In the genomic region with DNA sequence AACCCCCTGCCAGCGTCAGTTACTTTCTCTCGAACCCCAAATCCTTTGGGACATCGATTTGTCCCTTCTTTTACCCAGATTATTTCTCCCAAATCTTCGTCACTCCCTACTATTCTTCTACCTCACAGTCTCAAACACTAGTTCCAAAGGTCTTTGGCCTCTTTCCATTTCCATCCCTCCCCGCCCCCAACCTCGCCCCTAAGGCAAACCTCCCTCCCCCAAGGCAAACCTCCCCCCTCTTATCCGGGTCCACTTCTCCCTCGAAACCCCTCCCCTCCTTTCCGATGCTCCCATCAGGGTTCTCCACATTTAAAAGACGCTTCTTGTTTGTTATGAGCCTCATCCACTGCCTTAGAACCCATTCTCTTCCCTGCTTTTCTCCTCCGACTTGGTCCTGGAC, we compare ENCODE assay signal across 8 cellular contexts. TPM values are rescaled to one million over a fixed set of nuclear protein-coding genes. Genes with fewer than 3 reads are reported as not detected.
DNase-seq lines count a peak whose midpoint lies in the region; ATAC-seq and TF ChIP-seq lines count a peak whose summit lies in the region.

No MANE protein-coding gene starts in this region.

- no peaks in the 10 kb centered on the region for H3F3A ChIP-seq in MM.1S (ENCODE audit: insufficient read depth, low read length)

- no peak overlapping the region for H3K27ac ChIP-seq in MM.1S (ENCODE audit: low read length)

- DNase-seq in AG10803 (ENCODE audit: low read depth) (no peak), MM.1S (no peak), dermis blood vessel endothelial cell (peak; percentile 11)
- DNase-seq in activated CD4-positive, alpha-beta T cell treated with anti-CD3 and anti-CD28 coated beads for 48 hours, result no peak

- no peak for TF ChIP-seq CTCF in AG10803 (conservative IDR thresholded peaks at IDR 0.05; ENCODE audit: low read length)
- TF ChIP-seq CTCF in MM.1S (IDR thresholded peaks at IDR 0.05; ENCODE audit: low read length), result no peak

- H3K4me1 ChIP-seq in MM.1S (ENCODE audit: low read length) (peaks cover 11% of the 10 kb centered on the region), mucosa of stomach (ENCODE audit: control insufficient read depth, insufficient read depth, low read length) (peaks cover 3% of the 10 kb centered on the region)

- H3K27me3 ChIP-seq in MM.1S (replicated peaks; ENCODE audit: insufficient read depth, low read length) (no peaks in the 10 kb centered on the region), mucosa of stomach (ENCODE audit: control insufficient read depth, insufficient read depth, low read length) (no peaks in the 10 kb centered on the region)

- H2AFZ ChIP-seq in MM.1S (ENCODE audit: low read length), result peak overlapping the region; percentile 98

- peak overlapping the region; percentile 81 for H3K4me2 ChIP-seq in MM.1S (ENCODE audit: low read depth, low read length)

- peak overlapping the region; percentile 99 for H3K4me3 ChIP-seq in AG10803 (ENCODE audit: low read length)
- peak overlapping the region; percentile 98 for H3K4me3 ChIP-seq in MM.1S (ENCODE audit: low read length)
- H3K4me3 ChIP-seq in mucosa of stomach (ENCODE audit: low read length), result peak overlapping the region; percentile 99

- no peaks in the 10 kb centered on the region for H4K20me1 ChIP-seq in MM.1S (ENCODE audit: insufficient read depth, low read length)

- no peaks in the 10 kb centered on the region for H3K9me2 ChIP-seq in MM.1S (replicated peaks; ENCODE audit: insufficient read depth, low read length)

- ATAC-seq in HG02678 (IDR thresholded peaks at IDR 0.05; ENCODE audit: unreplicated experiment), result no peak
- ATAC-seq in GM21786 (IDR thresholded peaks at IDR 0.05; ENCODE audit: unreplicated experiment), result no peak
- ATAC-seq in HG03520 (IDR thresholded peaks at IDR 0.05; ENCODE audit: unreplicated experiment), result no peak

- H3K79me2 ChIP-seq in MM.1S (ENCODE audit: low read length), result peaks cover 51% of the 10 kb centered on the region

- H3K9me3 ChIP-seq in MM.1S (replicated peaks; ENCODE audit: insufficient read depth, low read length) (no peaks in the 10 kb centered on the region), mucosa of stomach (ENCODE audit: control insufficient read depth, low read length) (no peaks in the 10 kb centered on the region)

- H3K36me3 ChIP-seq in MM.1S (replicated peaks; ENCODE audit: insufficient read depth, low read length), result no peaks in the 10 kb centered on the region
- H3K36me3 ChIP-seq in mucosa of stomach (ENCODE audit: control insufficient read depth, insufficient read depth, low read length), result no peaks in the 10 kb centered on the region

- peak overlapping the region; percentile 89 for H3K9ac ChIP-seq in MM.1S (ENCODE audit: low read length)
- peak overlapping the region; percentile 97 for H3K9ac ChIP-seq in mucosa of stomach (ENCODE audit: low read length)

RNA-seq across cellular contexts. Expression of a gene that starts 0.6 kb away (rescaled TPM):
- total RNA-seq in dermis blood vessel endothelial cell, result 23.6 and 25.7 TPM in 2 replicates

RNA-seq across cellular contexts. Expression of a gene that starts 0.6 kb away (rescaled TPM):
- 25.4 and 28.2 TPM in 2 replicates for total RNA-seq in dermis blood vessel endothelial cell
